In the genomic region with DNA sequence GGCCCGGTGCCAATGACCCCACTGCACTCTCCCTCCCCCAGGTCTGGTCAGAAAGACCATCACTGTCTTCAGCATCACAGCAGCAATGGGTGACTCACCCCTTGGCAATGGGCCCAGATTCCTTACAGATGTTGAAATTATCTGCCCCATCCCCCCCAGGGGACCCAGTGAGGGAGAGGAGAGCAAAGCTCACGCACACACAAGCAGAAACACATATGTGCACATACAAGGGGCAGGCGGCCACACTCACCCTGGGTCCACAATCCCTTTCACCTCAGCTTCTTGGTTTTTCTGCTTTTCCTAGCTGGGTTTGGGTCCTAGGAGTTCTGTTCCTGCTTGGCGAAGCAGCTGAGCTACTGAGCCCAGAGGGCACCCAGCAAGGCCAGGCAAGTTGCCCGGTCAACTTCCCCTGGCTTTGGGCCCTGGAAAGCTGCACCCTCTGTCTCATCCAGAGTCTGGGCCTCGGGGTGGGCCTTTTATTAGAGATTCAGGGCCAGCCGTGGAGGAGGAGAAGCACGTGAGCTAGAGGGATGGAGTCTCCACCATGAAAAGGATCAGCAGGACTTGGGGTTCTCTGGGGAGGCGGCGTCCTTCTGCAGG, we compare ENCODE assay signal across 8 cellular contexts. TPM values are rescaled to one million over a fixed set of nuclear protein-coding genes. Genes with fewer than 3 reads are reported as not detected.
DNase-seq lines count a peak whose midpoint lies in the region; ATAC-seq and TF ChIP-seq lines count a peak whose summit lies in the region.

No MANE protein-coding gene starts in this region.

- H3K9me3 Mint-ChIP-seq in activated naive CD4-positive, alpha-beta T cell treated with anti-CD3 and anti-CD28 coated beads for 36 hours, result no peaks in the 10 kb centered on the region
- no peaks in the 10 kb centered on the region for H3K9me3 Mint-ChIP-seq in chondrocyte (ENCODE audit: low read depth)

- intact Hi-C loops in activated naive CD4-positive, alpha-beta T cell treated with anti-CD3 and anti-CD28 coated beads for 36 hours (cut with micrococcal nuclease), result no loop called here
- intact Hi-C loops in left lung (cut with DNase I), result no loop called here

- no peak overlapping the region for H3K4me3 Mint-ChIP-seq in activated naive CD4-positive, alpha-beta T cell treated with anti-CD3 and anti-CD28 coated beads for 36 hours
- H3K4me3 Mint-ChIP-seq in chondrocyte (ENCODE audit: unreplicated experiment), result peak overlapping the region; percentile 85

- H3K4me1 Mint-ChIP-seq in activated naive CD4-positive, alpha-beta T cell treated with anti-CD3 and anti-CD28 coated beads for 36 hours (ENCODE audit: low read depth), result peaks cover 30% of the 10 kb centered on the region
- peaks cover 73% of the 10 kb centered on the region for H3K4me1 Mint-ChIP-seq in chondrocyte (ENCODE audit: low read depth)

- H3K27ac Mint-ChIP-seq in activated naive CD4-positive, alpha-beta T cell treated with anti-CD3 and anti-CD28 coated beads for 36 hours, result no peak overlapping the region
- H3K27ac Mint-ChIP-seq in chondrocyte (ENCODE audit: unreplicated experiment), result peak overlapping the region; percentile 90

- peak; percentile 59 for DNase-seq in activated naive CD4-positive, alpha-beta T cell treated with anti-CD3 and anti-CD28 coated beads for 36 hours
- no peak for DNase-seq in activated naive CD4-positive, alpha-beta T cell (lab: John Stamatoyannopoulos, UW)
- DNase-seq in OCI-M1 (lab: John Stamatoyannopoulos, UW) (peak; percentile 84), chondrocyte (ENCODE audit: low spot score) (no peak), left lung (peak; percentile 43 to 84), GM10266 (ENCODE audit: extremely low spot score) (no peak)
- peak; percentile 67 for DNase-seq in stimulated activated CD8-positive, alpha-beta memory T cell treated with anti-CD3 and anti-CD28 coated beads, Interleukin-4, amount 100 ng/mL, for 48 hours

- CTCF ChIA-PET in activated naive CD4-positive, alpha-beta T cell treated with anti-CD3 and anti-CD28 coated beads for 36 hours (lab: Charles Lee), result interaction anchor here (0.8 to 1.9 kb wide), 3 partner anchors 13 to 152 kb away, joined by 3 to 11 read pairs (median 5); no protein-coding TSS in a partner anchor

- H3K36me3 Mint-ChIP-seq in activated naive CD4-positive, alpha-beta T cell treated with anti-CD3 and anti-CD28 coated beads for 36 hours (ENCODE audit: low read depth), result no peaks in the 10 kb centered on the region
- peaks cover 23% of the 10 kb centered on the region for H3K36me3 Mint-ChIP-seq in chondrocyte (ENCODE audit: low read depth)

- H3K27me3 ChIP-seq in left lung, result peaks cover 17 to 50% of the 10 kb centered on the region in 2 donors

- peak overlapping the region in 1 of 2 donors; percentile 31 for H3K4me3 ChIP-seq in left lung

- no peaks in the 10 kb centered on the region for H3K9me3 ChIP-seq in left lung

- peaks cover 13 to 17% of the 10 kb centered on the region in 2 donors for H3K4me1 ChIP-seq in left lung

- peak; percentile 18 for ATAC-seq in left lung
- ATAC-seq in HG02870 (IDR thresholded peaks at IDR 0.05; ENCODE audit: unreplicated experiment), result no peak

- H3K36me3 ChIP-seq in left lung, result no peaks in the 10 kb centered on the region

- H3K27me3 Mint-ChIP-seq in activated naive CD4-positive, alpha-beta T cell treated with anti-CD3 and anti-CD28 coated beads for 36 hours (ENCODE audit: low read depth), result peaks cover 21% of the 10 kb centered on the region
- H3K27me3 Mint-ChIP-seq in chondrocyte (ENCODE audit: low read depth), result no peaks in the 10 kb centered on the region

- TF ChIP-seq CTCF in chondrocyte (IDR thresholded peaks at IDR 0.05) (no peak), left lung (IDR thresholded peaks at IDR 0.05) (no peak), GM10266 (IDR thresholded peaks at IDR 0.05; ENCODE audit: control insufficient read depth, insufficient read depth, low read depth, missing control alignments) (no peak)

- H3K27ac ChIP-seq in left lung, result peak overlapping the region in 1 of 2 donors; percentile 53

RNA-seq across cellular contexts. Expression of a gene that starts 2.6 kb away (rescaled TPM):
- total RNA-seq in activated naive CD4-positive, alpha-beta T cell treated with anti-CD3 and anti-CD28 coated beads for 36 hours, result under 1 TPM; 0.17 to 0.47 TPM
- total RNA-seq in chondrocyte, result 230 to 272 TPM (median 262 TPM) in 3 replicates
- total RNA-seq in left lung, result 100 to 1,000 TPM in 1 of 2 donors, 10 to 100 TPM in 1; 64.8 to 116 TPM

RNA-seq across cellular contexts. Expression of a gene that starts 56.6 kb away (rescaled TPM):
- total RNA-seq in activated naive CD4-positive, alpha-beta T cell treated with anti-CD3 and anti-CD28 coated beads for 36 hours, result 10 to 100 TPM; 79.6 to 80.6 TPM
- total RNA-seq in chondrocyte (48.6 to 53.0 TPM (median 52.0 TPM) in 3 replicates), left lung (10 to 100 TPM; 70.3 to 75.8 TPM)

Comparison
In these comparisons a context has a peak if more than half of its experiments do, and no peak if none do; other contexts are left out.
1. DNase-seq: peak in activated naive CD4-positive, alpha-beta T cell treated with anti-CD3 and anti-CD28 coated beads for 36 hours (single experiment), OCI-M1 (single experiment), left lung (2 of 2) and stimulated activated CD8-positive, alpha-beta memory T cell treated with anti-CD3 and anti-CD28 coated beads, Interleukin-4, amount 100 ng/mL, for 48 hours (single experiment); none in activated naive CD4-positive, alpha-beta T cell (0 of 4), chondrocyte (single experiment) and GM10266 (single experiment).
2. RNA of a gene that starts 2.6 kb away (total RNA-seq): 230 to 272 TPM in chondrocyte and 64.8 to 116 TPM in left lung; 0.17 to 0.47 TPM in activated naive CD4-positive, alpha-beta T cell treated with anti-CD3 and anti-CD28 coated beads for 36 hours; every median in the first group is over 10 times any median in the second.